23 cellular contexts compared by ENCODE assay signal in genomic region chr1:28865997-28866650, GRCh38. TPM values are rescaled to one million over a fixed set of nuclear protein-coding genes. Genes with fewer than 3 reads are reported as not detected.
DNase-seq lines count a peak whose midpoint lies in the region; ATAC-seq, FAIRE-seq and TF ChIP-seq lines count a peak whose summit lies in the region.
"Had no signal": no experiment of that assay in that cellular context is flagged by ENCODE, and none has a peak within 500 bp of the region (broad histone marks: within the 10 kb centered on the region; RNA-seq: fewer than 3 reads in every experiment).

No MANE protein-coding gene starts in this region.

- no peaks in the 10 kb centered on the region for H3K9me1 ChIP-seq in K562 (ENCODE audit: control insufficient read depth, insufficient read depth, low read length)

- 3% methylated on average over 10 of the region's 10 CpGs for WGBS in K562 (ENCODE audit: insufficient coverage, low coverage, missing lambda C conversion rate)
- 65 to 68% (median 65%) methylated on average over 10 of the region's 10 CpGs for WGBS in small intestine, 3 donors

- H3K27ac ChIP-seq in K562 (ENCODE audit: extremely low read depth, low read depth, low read length) (no peak overlapping the region), small intestine (ENCODE audit: low read depth in 1 of 2, low read length in 1 of 2) (no peak overlapping the region)

- DNase-seq in NCI-H2171 treated with DMSO at 0.1 percent for 48 hours (lab: John Stamatoyannopoulos, UW) = peak; percentile 57
- DNase-seq in NCI-H2171 (lab: John Stamatoyannopoulos, UW) = no peak
- DNase-seq in NCI-H69 (lab: John Stamatoyannopoulos, UW) = peak; percentile 29
- DNase-seq in K562 (ENCODE audit: extremely low read depth in 1 of 4, low spot score in 3 of 4) = no peak
- DNase-seq in small intestine = peak; percentile 76
- DNase-seq in NCI-H1417 (lab: John Stamatoyannopoulos, UW) = no peak
- DNase-seq: activated CD4-positive, alpha-beta T cell treated with anti-CD3 and anti-CD28 coated beads for 1 hour; activated effector memory CD4-positive, alpha-beta T cell treated with anti-CD3 and anti-CD28 coated beads, Interleukin-2, amount 50 U/mL, for 16 hours; amygdala; DMS79; endodermal cell; HFFc6; kidney glomerular epithelial cell; mesendoderm; NCI-H1048; NK-92 treated with Interleukin-12 subunit alpha and Interleukin-12 subunit beta, amount 100 ng/mL, for 24 hours; SHP77; stimulated activated naive CD8-positive, alpha-beta T cell treated with anti-CD3 and anti-CD28 coated beads, Interleukin-15, Interleukin-2, amounts not matched to agents 100 U/mL and 50 U/mL, for 24 hours; T-helper 17 cell had no signal

- TF ChIP-seq CTCF in K562 (IDR thresholded peaks at IDR 0.05 in 2 of 3, conservative IDR thresholded peaks at IDR 0.05 in 1 of 3; ENCODE audit: insufficient read depth in 2 of 3, low read depth in 1 of 3, low read length in 3 of 3) = no peak

- peaks cover 0 to 11% of the 10 kb centered on the region in 2 experiments; a peak in 2 of 5 replicates for H3K4me1 ChIP-seq in K562 (replicated peaks in 1 of 2; ENCODE audit: control insufficient read depth in 2 of 2, insufficient read depth in 2 of 2, low read length in 2 of 2)
- H3K4me1 ChIP-seq in small intestine (ENCODE audit: control insufficient read depth in 2 of 2, insufficient read depth in 1 of 2, low read depth in 1 of 2, low read length in 1 of 2) = peaks cover 0 to 3% of the 10 kb centered on the region in 2 donors

- no peak overlapping the region for H3K9ac ChIP-seq in K562 (ENCODE audit: insufficient read depth in 1 of 2, low read depth in 2 of 2, low read length in 2 of 2)

- TF ChIP-seq POLR2A in K562 (conservative IDR thresholded peaks at IDR 0.05) = no peak

- in situ Hi-C loops in K562 (cut with MboI) = loop anchor here (5.0 kb wide), 3 partner anchors 79 to 354 kb away; partner anchors contain the start of gene RNU11

- H3K27me3 ChIP-seq in K562 (ENCODE audit: control insufficient read depth in 2 of 2, insufficient read depth in 2 of 2, low read length in 2 of 2) (peaks cover 37 to 70% of the 10 kb centered on the region in 2 experiments), small intestine (ENCODE audit: control insufficient read depth in 2 of 2, insufficient read depth in 2 of 2, low read length in 2 of 2) (no peaks in the 10 kb centered on the region)

- CTCF ChIA-PET in K562 (lab: Yijun Ruan, JAX; ENCODE audit: low intra/inter-chr PET ratio) = no interaction called here

- intact Hi-C loops in K562 (cut with micrococcal nuclease) = no loop called here

- TF ChIP-seq EP300 in K562 (IDR thresholded peaks at IDR 0.05; ENCODE audit: low read length) = no peak

- H2AFZ ChIP-seq in K562 (ENCODE audit: low read depth, low read length) = no peak overlapping the region

- FAIRE-seq in K562 (lab: Jason Lieb, UNC) (no peak), small intestine (lab: Jason Lieb, UNC) (no peak)
- FAIRE-seq: HTR-8/SVneo had no signal

- H3K4me2 ChIP-seq in K562 (ENCODE audit: insufficient read depth, low read length) = no peak overlapping the region

- no peak for TF ChIP-seq RAD21 in K562 (CRISPR knock-in tag; conservative IDR thresholded peaks at IDR 0.05 in 1 of 2, IDR thresholded peaks at IDR 0.05 in 1 of 2)

- H3K79me2 ChIP-seq in K562 (ENCODE audit: control insufficient read depth, insufficient read depth, low read length) = no peaks in the 10 kb centered on the region

- ATAC-seq in K562 = no peak; the same call in 2 of the 3 replicates
- no peak for ATAC-seq in GM19324 (IDR thresholded peaks at IDR 0.05; ENCODE audit: low FRiP score, unreplicated experiment)
- ATAC-seq in GM18511 (IDR thresholded peaks at IDR 0.05; ENCODE audit: unreplicated experiment) = no peak
- ATAC-seq: stimulated activated naive CD8-positive, alpha-beta T cell treated with anti-CD3 and anti-CD28 coated beads, Interleukin-15, Interleukin-2, amounts not matched to agents 100 U/mL and 50 U/mL, for 24 hours; T-helper 17 cell had no signal

- POLR2A ChIA-PET in K562 (lab: Yijun Ruan, JAX) = interaction anchor here (0.9 to 3.2 kb wide), 7 partner anchors 9 to 285 kb away, joined by 3 to 12 read pairs (median 7); partner anchors contain the start of genes GMEB1 and RNU11

- H3K4me3 ChIP-seq in K562 = no peak overlapping the region
- no peak overlapping the region for H3K4me3 ChIP-seq in small intestine (ENCODE audit: low read depth in 1 of 2, low read length in 2 of 2)

- no peaks in the 10 kb centered on the region for H4K20me1 ChIP-seq in K562 (replicated peaks; ENCODE audit: control insufficient read depth, insufficient read depth, low read length)

- H3K36me3 ChIP-seq in K562 (ENCODE audit: control insufficient read depth, insufficient read depth, low read length) (no peaks in the 10 kb centered on the region), small intestine (ENCODE audit: control insufficient read depth in 2 of 2, insufficient read depth in 2 of 2, low read length in 2 of 2) (no peaks in the 10 kb centered on the region)

- H3K9me3 ChIP-seq in K562 (replicated peaks; ENCODE audit: control insufficient read depth, insufficient read depth, low read depth, low read length) (no peaks in the 10 kb centered on the region), small intestine (ENCODE audit: control insufficient read depth, low read depth) (no peaks in the 10 kb centered on the region)

- BruUV-seq in K562 (replicated peaks; lab: Mats Ljungman, UMichigan) = no TSS peak

TF ChIP-seq in K562, 482 proteins besides CTCF, POLR2A, EP300 and RAD21 (continues in another document):
- TF ChIP-seq, protein P1, sequence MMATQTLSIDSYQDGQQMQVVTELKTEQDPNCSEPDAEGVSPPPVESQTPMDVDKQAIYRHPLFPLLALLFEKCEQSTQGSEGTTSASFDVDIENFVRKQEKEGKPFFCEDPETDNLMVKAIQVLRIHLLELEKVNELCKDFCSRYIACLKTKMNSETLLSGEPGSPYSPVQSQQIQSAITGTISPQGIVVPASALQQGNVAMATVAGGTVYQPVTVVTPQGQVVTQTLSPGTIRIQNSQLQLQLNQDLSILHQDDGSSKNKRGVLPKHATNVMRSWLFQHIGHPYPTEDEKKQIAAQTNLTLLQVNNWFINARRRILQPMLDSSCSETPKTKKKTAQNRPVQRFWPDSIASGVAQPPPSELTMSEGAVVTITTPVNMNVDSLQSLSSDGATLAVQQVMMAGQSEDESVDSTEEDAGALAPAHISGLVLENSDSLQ (IDR thresholded peaks at IDR 0.05) = peak; percentile 78
- no peak for TF ChIP-seq KDM5B (IDR thresholded peaks at IDR 0.05; ENCODE audit: insufficient replicate concordance, low read depth, low read length)
- no peak for TF ChIP-seq ZNF717 (CRISPR knock-in tag; IDR thresholded peaks at IDR 0.05)
- no peak for TF ChIP-seq IRF1 (CRISPR knock-in tag; IDR thresholded peaks at IDR 0.05; ENCODE audit: borderline replicate concordance)
- TF ChIP-seq MEIS2 (IDR thresholded peaks at IDR 0.05; ENCODE audit: partially characterized antibody) = peak; percentile 41
- TF ChIP-seq ZNF707 (CRISPR knock-in tag; conservative IDR thresholded peaks at IDR 0.05) = no peak
- TF ChIP-seq NCOA6 (IDR thresholded peaks at IDR 0.05) = no peak

RNA-seq across cellular contexts. Expression of gene EPB41, which starts 48.2 kb away (rescaled TPM):
- total RNA-seq in K562 (2011; cell fraction: chromatin; rRNA removed; ENCODE audit: low replicate concordance) = 277 and 637 TPM in 2 replicates
- 152 and 208 TPM in 2 replicates for total RNA-seq in K562 (2011; cell fraction: nucleolus; rRNA removed)
- 354 and 569 TPM in 2 replicates for total RNA-seq in K562 (2011; cell fraction: nucleoplasm; rRNA removed)
- total RNA-seq in K562 (2014; rRNA removed) (141 and 146 TPM in 2 replicates), K562 (2014; rRNA removed; fragmentation: Illumina TruSeq; extraction: Trizol) (169 and 175 TPM in 2 replicates), K562 (2015; rRNA removed; fragmentation: Illumina TruSeq; extraction: Trizol) (186 and 188 TPM in 2 replicates), K562 (2021) (141 and 147 TPM in 2 replicates)
- polyA plus RNA-seq in K562 (2011; rRNA removed) (185 and 213 TPM in 2 replicates), K562 (2014; fragmentation: Illumina TruSeq; extraction: Trizol) (150 and 201 TPM in 2 replicates), K562 (2014; fragmentation: Nextera tagmentation; extraction: Ambion mirVana) (1 to 10 TPM; 3.7 to 7.0 TPM), K562 (2014; rRNA removed) (105 and 123 TPM in 2 replicates), small intestine (10 to 100 TPM; 14.9 to 21.5 (median 19.5) TPM)
- polyA plus RNA-seq in K562 (2011; cell fraction: cytosol; rRNA removed) = 72.3 and 123 TPM in 2 replicates
- polyA plus RNA-seq in K562 (2011; cell fraction: nucleus; rRNA removed) = 68.9 and 82.0 TPM in 2 replicates
- 89.0 and 98.6 TPM in 2 replicates for polyA plus RNA-seq in K562 (2012)
- polyA minus RNA-seq in K562 (2011; rRNA and poly(A)+ RNA removed) = 313 and 341 TPM in 2 replicates
- 113 and 123 TPM in 2 replicates for polyA minus RNA-seq in K562 (2011; cell fraction: cytosol; rRNA and poly(A)+ RNA removed)
- 54.0 and 104 TPM in 2 replicates for polyA minus RNA-seq in K562 (2011; cell fraction: nucleus; rRNA and poly(A)+ RNA removed)

RNA-seq across cellular contexts. Expression of gene OPRD1, which starts 54.2 kb away (rescaled TPM):
- 0.07 TPM in 1 of 2 replicates, not detected in the other for total RNA-seq in K562 (2011; cell fraction: chromatin; rRNA removed; ENCODE audit: low replicate concordance)
- total RNA-seq in K562 (2011; cell fraction: nucleolus; rRNA removed) = 0.13 and 0.17 TPM in 2 replicates
- total RNA-seq in K562 (2011; cell fraction: nucleoplasm; rRNA removed) = 0.07 TPM in 1 of 2 replicates, not detected in the other
- total RNA-seq in K562 (2014; rRNA removed) = not detected in 2 replicates
- under 0.01 TPM in 1 of 2 replicates, not detected in the other for total RNA-seq in K562 (2014; rRNA removed; fragmentation: Illumina TruSeq; extraction: Trizol)
- total RNA-seq in K562 (2015; rRNA removed; fragmentation: Illumina TruSeq; extraction: Trizol) = not detected in 2 replicates
- total RNA-seq in K562 (2021) = 0.02 TPM in 1 of 2 replicates, not detected in the other
- not detected in 2 replicates for polyA plus RNA-seq in K562 (2011; rRNA removed)
- under 0.01 TPM in 1 of 2 replicates, not detected in the other for polyA plus RNA-seq in K562 (2011; cell fraction: cytosol; rRNA removed)
- polyA plus RNA-seq in K562 (2011; cell fraction: nucleus; rRNA removed) = 0.01 TPM in 2 replicates
- polyA plus RNA-seq in K562 (2012) = 0.04 and 0.07 TPM in 2 replicates
- polyA plus RNA-seq in K562 (2014; fragmentation: Illumina TruSeq; extraction: Trizol) = not detected in 2 replicates
- polyA plus RNA-seq in K562 (2014; fragmentation: Nextera tagmentation; extraction: Ambion mirVana) = under 1 TPM; under 0.01 to 0.03 TPM
- not detected in 2 replicates for polyA plus RNA-seq in K562 (2014; rRNA removed)
- 0.04 TPM in 1 of 2 replicates, not detected in the other for polyA minus RNA-seq in K562 (2011; rRNA and poly(A)+ RNA removed)
- not detected in 2 replicates for polyA minus RNA-seq in K562 (2011; cell fraction: cytosol; rRNA and poly(A)+ RNA removed)
- not detected in 2 replicates for polyA minus RNA-seq in K562 (2011; cell fraction: nucleus; rRNA and poly(A)+ RNA removed)
- polyA plus RNA-seq in small intestine = under 1 TPM in 2 of 3 donors, not detected in 1; 0.06 to 0.27 TPM
- total RNA-seq: HFFc6, pulmonary artery endothelial cell, T-helper 17 cell had no signal

Comparison
In these comparisons a context has a peak if more than half of its experiments do, and no peak if none do; other contexts are left out.
1. DNase-seq: peak in NCI-H2171 treated with DMSO at 0.1 percent for 48 hours (single experiment), NCI-H69 (single experiment) and small intestine (single experiment); none in NCI-H2171 (single experiment), K562 (0 of 4) and NCI-H1417 (0 of 3).